In the genomic region with DNA sequence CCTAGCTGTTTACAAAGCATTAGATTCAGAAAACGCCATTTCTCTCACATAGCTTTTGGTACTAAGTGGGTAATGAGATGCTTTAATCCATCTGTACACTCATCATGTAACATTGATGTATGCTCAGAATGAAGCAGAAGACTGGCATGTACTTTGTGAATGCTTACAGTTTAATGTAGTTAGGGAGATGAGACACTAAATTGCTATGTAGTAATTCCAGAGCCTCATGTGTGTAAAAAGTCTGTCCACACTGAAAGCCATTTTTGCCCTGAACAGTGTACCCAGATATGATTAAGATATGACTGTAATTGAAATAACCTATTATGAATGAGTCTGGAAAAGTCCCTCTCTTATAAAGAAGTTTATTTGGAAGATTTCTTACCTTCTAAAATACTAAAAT, we compare ENCODE assay signal across 23 cellular contexts.
"Had no signal": no experiment of that assay in that cellular context is flagged by ENCODE, and none has a peak within 500 bp of the region (broad histone marks: within the 10 kb centered on the region; RNA-seq: fewer than 3 reads in every experiment).

No MANE protein-coding gene starts in this region.

- H3K27ac ChIP-seq: cardiac muscle cell had no signal

- H3K27me3 ChIP-seq: cardiac muscle cell had no signal

- FAIRE-seq: astrocyte, K562 had no signal

- ATAC-seq: activated CD8-positive, alpha-beta memory T cell treated with anti-CD3 and anti-CD28 coated beads, Interleukin-2, amount 10 ng/mL, durations not matched to agents 7 days and 5 days; activated naive CD4-positive, alpha-beta T cell treated with anti-CD3 and anti-CD28 coated beads, Interleukin-2, amount 50 U/mL, for 72 hours; activated naive CD8-positive, alpha-beta T cell treated with anti-CD3 and anti-CD28 coated beads, Interleukin-2, amount 50 U/mL, for 24 hours; activated T-cell treated with anti-CD3 and anti-CD28 coated beads, Interleukin-2, amount 50 U/mL, for 4 hours; K562 had no signal

- DNase-seq: activated B cell treated with CpG ODN at 0.5 μM for 24 hours; activated CD4-positive, alpha-beta T cell treated with anti-CD3 and anti-CD28 coated beads for 1 hour; activated CD4-positive, alpha-beta T cell treated with anti-CD3 and anti-CD28 coated beads, Interleukin-2, amount 10 ng/mL, durations not matched to agents 24 days and 14 days; activated CD4-positive, alpha-beta T cell treated with anti-CD3 and anti-CD28 coated beads, Interleukin-2, amount 50 U/mL, for 48 hours; activated CD8-positive, alpha-beta memory T cell treated with anti-CD3 and anti-CD28 coated beads, Interleukin-2, amount 10 ng/mL, durations not matched to agents 7 days and 5 days; activated effector memory CD4-positive, alpha-beta T cell treated with anti-CD3 and anti-CD28 coated beads, Interleukin-2, amount 50 U/mL, for 16 hours; activated naive CD4-positive, alpha-beta T cell treated with Interleukin-2 at 50 U/mL for 16 hours; activated naive CD8-positive, alpha-beta T cell treated with anti-CD3 and anti-CD28 coated beads, Interleukin-2, amount 50 U/mL, for 24 hours; activated T-cell treated with anti-CD3 and anti-CD28 coated beads, Interleukin-2, amount 50 U/mL, for 4 hours; amygdala; Karpas-422; NCI-H146; NCI-H1930; NCI-H2171 treated with DMSO at 0.1 percent for 48 hours; NCI-H226; NCI-H526; NCI-H82; RPMI8226; SHP77 had no signal

- H3K4me3 ChIP-seq: cardiac muscle cell, K562 had no signal

- H3K36me3 ChIP-seq: cardiac muscle cell had no signal
